ENCODE assay signal across 12 cellular contexts in genomic region chr3:11569156-11569741, GRCh38.
A peak's percentile ranks its signal among the peaks of the same experiment; 100 is the strongest.
DNase-seq lines count a peak whose midpoint lies in the region; ATAC-seq, FAIRE-seq and TF ChIP-seq lines count a peak whose summit lies in the region.
"Had no signal": no experiment of that assay in that cellular context is flagged by ENCODE, and none has a peak within 500 bp of the region (broad histone marks: within the 10 kb centered on the region; RNA-seq: fewer than 3 reads in every experiment).

No MANE protein-coding gene starts in this region.

- peaks cover 6% of the 10 kb centered on the region; the same call in 1 of the 2 replicates for H3K36me3 ChIP-seq in GM23248 (ENCODE audit: low read depth)
- H3K36me3 ChIP-seq in kidney (ENCODE audit: control insufficient read depth in 1 of 2, insufficient read depth in 2 of 2, low read length in 2 of 2), result peaks cover 5% of the 10 kb centered on the region in 2 donors
- no peaks in the 10 kb centered on the region for H3K36me3 ChIP-seq in smooth muscle cell (ENCODE audit: low read depth)

- H3K9me3 ChIP-seq in GM23248 (ENCODE audit: low read depth), result no peaks in the 10 kb centered on the region
- no peaks in the 10 kb centered on the region for H3K9me3 ChIP-seq in kidney (ENCODE audit: control insufficient read depth in 1 of 2, low read length in 2 of 2)
- H3K9me3 ChIP-seq in smooth muscle cell (replicated peaks; ENCODE audit: low read depth), result no peaks in the 10 kb centered on the region

- no peak for FAIRE-seq in kidney (lab: Jason Lieb, UNC)
- FAIRE-seq: D721Med, GM12878 had no signal

- DNase-seq in GM23248, result no peak
- DNase-seq in kidney, result peak; percentile 39
- DNase-seq in smooth muscle cell (lab: John Stamatoyannopoulos, UW; ENCODE audit: unreplicated experiment), result no peak
- no peak for DNase-seq in putamen (ENCODE audit: low spot score)
- DNase-seq in T-helper 1 cell, result no peak
- DNase-seq: activated CD8-positive, alpha-beta memory T cell treated with anti-CD3 and anti-CD28 coated beads for 24 hours; NCI-H2171 had no signal

- ATAC-seq in HG03039 (IDR thresholded peaks at IDR 0.05; ENCODE audit: unreplicated experiment) (no peak), HG02642 (IDR thresholded peaks at IDR 0.05; ENCODE audit: poor library complexity, unreplicated experiment) (no peak)
- ATAC-seq: GM12878 had no signal

- in situ Hi-C loops in GM23248 (cut with MboI), result no loop called here

- peaks cover 42% of the 10 kb centered on the region for H3K4me1 ChIP-seq in GM23248 (ENCODE audit: insufficient read depth)
- peaks cover 0 to 3% of the 10 kb centered on the region in 2 donors for H3K4me1 ChIP-seq in kidney (ENCODE audit: control insufficient read depth in 1 of 2, insufficient read depth in 1 of 2, low read depth in 1 of 2, low read length in 2 of 2)
- peaks cover 6% of the 10 kb centered on the region for H3K4me1 ChIP-seq in smooth muscle cell (ENCODE audit: low read depth)

- TF ChIP-seq CTCF in kidney (IDR thresholded peaks at IDR 0.05; ENCODE audit: borderline replicate concordance, extremely low read depth, insufficient read depth), result no peak
- TF ChIP-seq CTCF in smooth muscle cell (IDR thresholded peaks at IDR 0.05; ENCODE audit: borderline replicate concordance, insufficient read depth, poor library complexity, severe bottlenecking), result no peak

- H3K27ac ChIP-seq in GM23248 (peak overlapping the region; percentile 99), adipose tissue (ENCODE audit: low read depth, low read length) (peak overlapping the region; percentile 82), kidney (ENCODE audit: low read depth in 2 of 2, low read length in 2 of 2) (peak overlapping the region; percentile 67 to 75), smooth muscle cell (ENCODE audit: low read depth) (peak overlapping the region; percentile 98)

- intact Hi-C loops in kidney (cut with DNase I), result no loop called here

- peak overlapping the region; percentile 88 for H3K4me2 ChIP-seq in GM23248 (ENCODE audit: unreplicated experiment)
- peak overlapping the region; percentile 58 for H3K4me2 ChIP-seq in smooth muscle cell

- H3K79me2 ChIP-seq in GM23248 (ENCODE audit: insufficient read depth), result peaks cover 89% of the 10 kb centered on the region
- H3K79me2 ChIP-seq in smooth muscle cell (ENCODE audit: low read depth), result peaks cover 87% of the 10 kb centered on the region

- peak overlapping the region; percentile 91 for H3K9ac ChIP-seq in GM23248
- peak overlapping the region in 1 of 2 donors; percentile 19 for H3K9ac ChIP-seq in kidney (ENCODE audit: low read length in 2 of 2)
- peak overlapping the region; percentile 91 for H3K9ac ChIP-seq in smooth muscle cell (ENCODE audit: low read depth)

- H3K4me3 ChIP-seq in GM23248 (peak overlapping the region; percentile 58), kidney (ENCODE audit: low read length in 2 of 2) (no peak overlapping the region), smooth muscle cell (no peak overlapping the region)
- H3K4me3 ChIP-seq: GM12878 had no signal

- H3K27me3 ChIP-seq in GM23248 (replicated peaks; ENCODE audit: insufficient read depth) (no peaks in the 10 kb centered on the region), smooth muscle cell (ENCODE audit: low read depth) (no peaks in the 10 kb centered on the region)

- H3K9me2 ChIP-seq in GM23248 (ENCODE audit: insufficient read depth), result no peaks in the 10 kb centered on the region

- H4K20me1 ChIP-seq in GM23248 (ENCODE audit: insufficient read depth), result no peaks in the 10 kb centered on the region
- peaks cover 62% of the 10 kb centered on the region for H4K20me1 ChIP-seq in smooth muscle cell (ENCODE audit: low read depth)

- 69 to 78% methylated on average over 13 of the region's 13 CpGs for WGBS in GM23248 (ENCODE audit: low coverage in 1 of 2, low lambda C conversion rate in 2 of 2, missing lambda C conversion rate in 2 of 2), 2 experiments
- WGBS in adipose tissue, 3 donors, result 86 to 88% (median 87%) methylated on average over 13 of the region's 13 CpGs
- WGBS in smooth muscle cell (ENCODE audit: low lambda C conversion rate), result 83% methylated on average over 13 of the region's 13 CpGs

- H3F3A ChIP-seq in GM23248 (ENCODE audit: insufficient read depth) (peaks cover 46% of the 10 kb centered on the region), smooth muscle cell (ENCODE audit: low read depth) (peaks cover 39% of the 10 kb centered on the region)

- H2AFZ ChIP-seq in GM23248 (no peak overlapping the region), smooth muscle cell (ENCODE audit: low read depth) (no peak overlapping the region)
